ENCODE assay signal across 26 cellular contexts in the genomic region with DNA sequence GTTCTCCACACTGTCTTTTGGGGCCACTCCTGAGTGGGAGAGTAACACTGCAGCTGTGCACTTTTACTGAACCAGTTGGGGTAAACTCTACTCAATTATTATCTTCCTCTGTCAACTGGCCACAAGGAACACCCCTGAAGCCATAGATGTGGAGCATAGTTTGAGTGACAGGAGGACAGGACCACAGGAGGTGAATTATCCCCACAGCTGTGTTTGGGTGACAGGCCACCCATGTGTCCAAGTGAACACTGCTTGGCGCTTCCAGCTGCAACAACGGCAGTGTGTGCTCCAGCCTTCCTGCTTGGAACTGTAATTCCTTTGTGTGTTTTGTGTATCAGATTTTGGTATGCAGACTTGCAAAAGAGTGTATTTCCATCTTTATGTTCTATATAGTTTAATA. TPM values are rescaled to one million over a fixed set of nuclear protein-coding genes. Genes with fewer than 3 reads are reported as not detected.
DNase-seq lines count a peak whose midpoint lies in the region; ATAC-seq, FAIRE-seq and TF ChIP-seq lines count a peak whose summit lies in the region.
"Had no signal": no experiment of that assay in that cellular context is flagged by ENCODE, and none has a peak within 500 bp of the region (broad histone marks: within the 10 kb centered on the region; RNA-seq: fewer than 3 reads in every experiment).

No MANE protein-coding gene starts in this region.

- H3K9me3 Mint-ChIP-seq in osteocyte (ENCODE audit: unreplicated experiment) (no peaks in the 10 kb centered on the region), natural killer cell (no peaks in the 10 kb centered on the region)
- H3K9me3 Mint-ChIP-seq: CD14-positive monocyte; CD4-positive, alpha-beta memory T cell; CD8-positive, alpha-beta memory T cell had no signal

- H3K4me1 ChIP-seq in K562 (replicated peaks in 1 of 2; ENCODE audit: control insufficient read depth in 2 of 2, insufficient read depth in 2 of 2, low read length in 2 of 2) (no peaks in the 10 kb centered on the region; a peak in 1 of 5 replicates), left lung (no peaks in the 10 kb centered on the region)
- H3K4me1 ChIP-seq: BE2C, BLaER1, Caco-2 had no signal

- no peaks in the 10 kb centered on the region for H3K9me3 ChIP-seq in K562 (replicated peaks; ENCODE audit: control insufficient read depth, insufficient read depth, low read depth, low read length)
- no peaks in the 10 kb centered on the region for H3K9me3 ChIP-seq in left lung
- H3K9me3 ChIP-seq: BE2C, BLaER1, Caco-2 had no signal

- DNase-seq in HEK293T (ENCODE audit: extremely low spot score) (no peak), MV-4-11 (lab: John Stamatoyannopoulos, UW) (peak; percentile 16), K562 (ENCODE audit: extremely low read depth in 1 of 4, low spot score in 3 of 4) (no peak), osteocyte (ENCODE audit: extremely low spot score, unreplicated experiment) (peak; percentile 25), left lung (no peak), natural killer cell (no peak), COLO668 (lab: John Stamatoyannopoulos, UW; ENCODE audit: unreplicated experiment) (no peak)
- DNase-seq in stimulated activated CD4-positive, alpha-beta T cell treated with anti-CD3 and anti-CD28 coated beads, Interleukin-12 subunit alpha, Interleukin-12 subunit beta, amount 100 ng/mL, for 4 hours, result no peak
- DNase-seq: 8988T; ACHN; BE2C; C1 segment of cervical spinal cord; Caco-2; Calu3; CD4-positive, alpha-beta memory T cell; CD4-positive, CD25-positive, alpha-beta regulatory T cell; CD8-positive, alpha-beta memory T cell; DMS79 treated with DMSO at 0.1 percent for 48 hours; GF-D8 had no signal

- POLR2A ChIA-PET in HEK293T (lab: Yijun Ruan, JAX) (no interaction called here), K562 (lab: Yijun Ruan, JAX) (no interaction called here)

- H2AFZ ChIP-seq in K562 (ENCODE audit: low read depth, low read length), result no peak overlapping the region

- no peaks in the 10 kb centered on the region for H3K36me3 Mint-ChIP-seq in osteocyte (ENCODE audit: unreplicated experiment)
- no peaks in the 10 kb centered on the region for H3K36me3 Mint-ChIP-seq in natural killer cell
- H3K36me3 Mint-ChIP-seq: CD14-positive monocyte; CD4-positive, alpha-beta memory T cell; CD4-positive, CD25-positive, alpha-beta regulatory T cell; CD8-positive, alpha-beta memory T cell had no signal

- H3K9ac ChIP-seq in K562 (ENCODE audit: insufficient read depth in 1 of 2, low read depth in 2 of 2, low read length in 2 of 2), result no peak overlapping the region
- H3K9ac ChIP-seq: BLaER1 had no signal

- in situ Hi-C loops in K562 (cut with MboI), result no loop called here

- H3K27me3 Mint-ChIP-seq in osteocyte (ENCODE audit: unreplicated experiment), result peaks cover 3% of the 10 kb centered on the region
- no peaks in the 10 kb centered on the region for H3K27me3 Mint-ChIP-seq in natural killer cell (ENCODE audit: low read depth in 2 of 2)
- H3K27me3 Mint-ChIP-seq: CD4-positive, alpha-beta memory T cell had no signal

- no peak for ATAC-seq in K562
- ATAC-seq in left lung, result no peak
- ATAC-seq in natural killer cell, result no peak

- H3K79me2 ChIP-seq in K562 (ENCODE audit: control insufficient read depth, insufficient read depth, low read length), result no peaks in the 10 kb centered on the region

- H3K27ac ChIP-seq in K562 (ENCODE audit: extremely low read depth, low read depth, low read length) (no peak overlapping the region), left lung (no peak overlapping the region)
- H3K27ac ChIP-seq: BLaER1 had no signal

- CTCF ChIA-PET in HEK293T (lab: Yijun Ruan, JAX), result no interaction called here
- CTCF ChIA-PET in K562 (lab: Yijun Ruan, JAX; ENCODE audit: low intra/inter-chr PET ratio), result no interaction called here

- intact Hi-C loops in K562 (cut with micrococcal nuclease), result no loop called here
- intact Hi-C loops in left lung (cut with DNase I), result no loop called here
- intact Hi-C loops in natural killer cell (cut with micrococcal nuclease), result no loop called here

- H3K4me1 Mint-ChIP-seq in osteocyte (ENCODE audit: unreplicated experiment) (peaks cover 9% of the 10 kb centered on the region), natural killer cell (no peaks in the 10 kb centered on the region)
- H3K4me1 Mint-ChIP-seq: CD14-positive monocyte; CD4-positive, alpha-beta memory T cell; CD8-positive, alpha-beta memory T cell had no signal

- H3K4me2 ChIP-seq in K562 (ENCODE audit: insufficient read depth, low read length), result no peak overlapping the region
- H3K4me2 ChIP-seq: BLaER1 had no signal

- H3K36me3 ChIP-seq in K562 (ENCODE audit: control insufficient read depth, insufficient read depth, low read length), result no peaks in the 10 kb centered on the region
- no peaks in the 10 kb centered on the region for H3K36me3 ChIP-seq in left lung
- H3K36me3 ChIP-seq: BE2C, BLaER1 had no signal

- no peak overlapping the region for H3K4me3 ChIP-seq in K562
- H3K4me3 ChIP-seq in left lung, result no peak overlapping the region
- H3K4me3 ChIP-seq: BLaER1 had no signal

- H3K4me3 Mint-ChIP-seq in osteocyte (ENCODE audit: unreplicated experiment) (no peak overlapping the region), natural killer cell (no peak overlapping the region)
- H3K4me3 Mint-ChIP-seq: CD14-positive monocyte; CD4-positive, alpha-beta memory T cell; CD4-positive, CD25-positive, alpha-beta regulatory T cell; CD8-positive, alpha-beta memory T cell had no signal

- H3K27me3 ChIP-seq in K562 (ENCODE audit: control insufficient read depth in 2 of 2, insufficient read depth in 2 of 2, low read length in 2 of 2) (peaks cover 3 to 10% of the 10 kb centered on the region in 2 experiments; a peak in 3 of 5 replicates), left lung (no peaks in the 10 kb centered on the region)
- H3K27me3 ChIP-seq: BE2C, BLaER1 had no signal

- FAIRE-seq in K562 (lab: Jason Lieb, UNC), result no peak
- FAIRE-seq: A204.1, D721Med, G401.6, GM12891, GM19239 had no signal

- 15% methylated on average over 2 of the region's 2 CpGs for WGBS in K562 (ENCODE audit: insufficient coverage, low coverage, missing lambda C conversion rate)

- BruUV-seq in K562 (replicated peaks; lab: Mats Ljungman, UMichigan), result no TSS peak

- H3K27ac Mint-ChIP-seq in osteocyte (ENCODE audit: unreplicated experiment) (no peak overlapping the region), natural killer cell (no peak overlapping the region)
- H3K27ac Mint-ChIP-seq: CD14-positive monocyte; CD4-positive, alpha-beta memory T cell; CD4-positive, CD25-positive, alpha-beta regulatory T cell; CD8-positive, alpha-beta memory T cell had no signal

- no peak for TF ChIP-seq CTCF in K562 (IDR thresholded peaks at IDR 0.05 in 2 of 3, conservative IDR thresholded peaks at IDR 0.05 in 1 of 3; ENCODE audit: insufficient read depth in 2 of 3, low read depth in 1 of 3, low read length in 3 of 3)
- TF ChIP-seq CTCF in osteocyte (IDR thresholded peaks at IDR 0.05), result no peak
- TF ChIP-seq CTCF in left lung (IDR thresholded peaks at IDR 0.05), result no peak
- no peak for TF ChIP-seq CTCF in natural killer cell (IDR thresholded peaks at IDR 0.05)

- H3K9me1 ChIP-seq in K562 (ENCODE audit: control insufficient read depth, insufficient read depth, low read length), result no peaks in the 10 kb centered on the region

- no peaks in the 10 kb centered on the region for H4K20me1 ChIP-seq in K562 (replicated peaks; ENCODE audit: control insufficient read depth, insufficient read depth, low read length)
- H4K20me1 ChIP-seq: BLaER1 had no signal

- TF ChIP-seq EP300 in K562 (IDR thresholded peaks at IDR 0.05; ENCODE audit: low read length), result no peak

- TF ChIP-seq POLR2A in K562 (conservative IDR thresholded peaks at IDR 0.05), result no peak

- no peak for TF ChIP-seq RAD21 in K562 (CRISPR knock-in tag; conservative IDR thresholded peaks at IDR 0.05 in 1 of 2, IDR thresholded peaks at IDR 0.05 in 1 of 2)

TF ChIP-seq in HEK293T, 16 proteins besides CTCF, POLR2A, EP300 and RAD21 (continues in another document):
- no peak for TF ChIP-seq FOXA1 (IDR thresholded peaks at IDR 0.05)

TF ChIP-seq in K562, 482 proteins besides CTCF, POLR2A, EP300 and RAD21 (continues in another document):
- TF ChIP-seq ZNF551 (CRISPR knock-in tag; IDR thresholded peaks at IDR 0.05) (no peak), CBX5 (IDR thresholded peaks at IDR 0.05; ENCODE audit: borderline replicate concordance, low read depth) (no peak), ZC3H11A (IDR thresholded peaks at IDR 0.05; ENCODE audit: low read depth, low read length) (no peak), ID3 (CRISPR knock-in tag; IDR thresholded peaks at IDR 0.05) (no peak), ID3 (tag; IDR thresholded peaks at IDR 0.05) (no peak)

RNA-seq across cellular contexts. Expression of gene TSPAN3, which starts 20.2 kb away (rescaled TPM):
- total RNA-seq in K562 (2011; cell fraction: chromatin; rRNA removed; ENCODE audit: low replicate concordance), result 90.2 and 103 TPM in 2 replicates
- 110 and 114 TPM in 2 replicates for total RNA-seq in K562 (2011; cell fraction: nucleolus; rRNA removed)
- total RNA-seq in K562 (2011; cell fraction: nucleoplasm; rRNA removed), result 163 and 180 TPM in 2 replicates
- total RNA-seq in K562 (2014; rRNA removed), result 48.5 and 51.8 TPM in 2 replicates
- total RNA-seq in K562 (2014; rRNA removed; fragmentation: Illumina TruSeq; extraction: Trizol), result 71.1 and 79.7 TPM in 2 replicates
- 69.0 and 71.4 TPM in 2 replicates for total RNA-seq in K562 (2015; rRNA removed; fragmentation: Illumina TruSeq; extraction: Trizol)
- total RNA-seq in K562 (2021), result 57.8 and 67.0 TPM in 2 replicates
- polyA plus RNA-seq in K562 (2011; rRNA removed), result 116 and 144 TPM in 2 replicates
- 118 and 156 TPM in 2 replicates for polyA plus RNA-seq in K562 (2011; cell fraction: cytosol; rRNA removed)
- 51.9 and 77.1 TPM in 2 replicates for polyA plus RNA-seq in K562 (2011; cell fraction: nucleus; rRNA removed)
- polyA plus RNA-seq in K562 (2012), result 61.0 and 74.1 TPM in 2 replicates
- 60.7 and 72.8 TPM in 2 replicates for polyA plus RNA-seq in K562 (2014; fragmentation: Illumina TruSeq; extraction: Trizol)
- polyA plus RNA-seq in K562 (2014; fragmentation: Nextera tagmentation; extraction: Ambion mirVana), result 10 to 100 TPM; 14.3 to 21.2 TPM
- polyA plus RNA-seq in K562 (2014; rRNA removed), result 66.8 and 82.4 TPM in 2 replicates
- 132 and 154 TPM in 2 replicates for polyA minus RNA-seq in K562 (2011; rRNA and poly(A)+ RNA removed)
- polyA minus RNA-seq in K562 (2011; cell fraction: cytosol; rRNA and poly(A)+ RNA removed), result 51.4 and 59.6 TPM in 2 replicates
- 12.3 and 25.8 TPM in 2 replicates for polyA minus RNA-seq in K562 (2011; cell fraction: nucleus; rRNA and poly(A)+ RNA removed)
- total RNA-seq in osteocyte, result 262 and 296 TPM in 2 replicates
- total RNA-seq in left lung, result 100 to 1,000 TPM; 385 to 645 TPM
- 10 to 100 TPM; 18.7 to 37.4 (median 29.9) TPM for total RNA-seq in natural killer cell

Comparison
In these comparisons a context has a peak if more than half of its experiments do, and no peak if none do; other contexts are left out.
1. DNase-seq: peak in MV-4-11 (single experiment) and osteocyte (single experiment); none in HEK293T (single experiment), K562 (0 of 4), left lung (0 of 2), stimulated activated CD4-positive, alpha-beta T cell treated with anti-CD3 and anti-CD28 coated beads, Interleukin-12 subunit alpha, Interleukin-12 subunit beta, amount 100 ng/mL, for 4 hours (single experiment), natural killer cell (single experiment) and COLO668 (single experiment).